ENCODE assay signal across 8 cellular contexts in the genomic region with DNA sequence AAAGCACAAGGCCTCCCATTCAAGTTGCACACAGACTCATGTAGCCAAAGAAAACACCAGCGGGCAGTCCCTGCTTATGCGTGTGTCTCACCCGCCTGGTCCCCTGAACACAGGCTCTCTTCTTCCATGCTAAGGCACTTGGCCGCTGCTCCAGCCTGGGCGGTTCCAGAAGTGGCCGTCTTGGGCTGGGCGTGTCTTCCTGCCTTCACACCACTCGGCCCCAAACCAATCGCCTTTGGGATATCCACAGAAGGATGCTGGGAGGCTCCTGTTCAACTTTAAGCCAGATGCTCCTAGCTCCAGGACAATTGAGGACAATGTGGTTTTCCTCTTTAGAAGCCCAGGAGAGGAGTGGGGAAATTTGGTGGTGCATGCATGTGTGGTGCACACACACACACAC. TPM values are rescaled to one million over a fixed set of nuclear protein-coding genes. Genes with fewer than 3 reads are reported as not detected.
DNase-seq lines count a peak whose midpoint lies in the region; ATAC-seq and TF ChIP-seq lines count a peak whose summit lies in the region.

No MANE protein-coding gene starts in this region.

- in situ Hi-C loops in GM13976 (cut with MboI; ENCODE audit: low sequenced_read_pairs, unreplicated experiment) = no loop called here

- H3K9me3 ChIP-seq in WERI-Rb-1 (ENCODE audit: severe bottlenecking) = peaks cover 2% of the 10 kb centered on the region

- intact Hi-C loops in Right ventricle myocardium superior (cut with DNase I) = no loop called here

- H3K27ac ChIP-seq in WERI-Rb-1 = no peak overlapping the region

- no peaks in the 10 kb centered on the region for H3K27me3 ChIP-seq in WERI-Rb-1 (ENCODE audit: insufficient read depth, low read depth, severe bottlenecking)

- DNase-seq in WERI-Rb-1 (peak; percentile 28), Right ventricle myocardium superior (peak; percentile 88), smooth muscle cell of the brain vasculature (ENCODE audit: low read depth, low spot score) (peak; percentile 76), NCI-H2107 (lab: John Stamatoyannopoulos, UW) (no peak), Kasumi-1 (lab: John Stamatoyannopoulos, UW) (no peak), GM13976 (ENCODE audit: low spot score) (no peak), left lobe of liver (ENCODE audit: low spot score) (no peak)

- H3K36me3 ChIP-seq in WERI-Rb-1 = peaks cover 8% of the 10 kb centered on the region

- TF ChIP-seq CTCF in WERI-Rb-1 (IDR thresholded peaks at IDR 0.05; ENCODE audit: low read depth, low read length) (no peak), GM13976 (IDR thresholded peaks at IDR 0.05; ENCODE audit: borderline replicate concordance, control extremely low read depth, extremely low read depth, insufficient read depth, missing control alignments) (no peak)

- H3K4me3 ChIP-seq in WERI-Rb-1 (ENCODE audit: low read depth, low read length) = no peak overlapping the region

- ATAC-seq in GM21619 (IDR thresholded peaks at IDR 0.05; ENCODE audit: unreplicated experiment) (peak; percentile 12), Right ventricle myocardium superior (ENCODE audit: poor library complexity) (peak; percentile 23), left lobe of liver (no peak)

RNA-seq across cellular contexts. Expression of a gene that starts 2.2 kb away (rescaled TPM):
- total RNA-seq in Right ventricle myocardium superior (12.7 TPM), left lobe of liver (170 TPM)

RNA-seq across cellular contexts. Expression of a gene that starts 53.0 kb away (rescaled TPM):
- total RNA-seq in Right ventricle myocardium superior (1,120 TPM), left lobe of liver (436 TPM)

Comparison
In these comparisons a context has a peak if more than half of its experiments do, and no peak if none do; other contexts are left out.
1. DNase-seq: peak in WERI-Rb-1 (single experiment), Right ventricle myocardium superior (single experiment) and smooth muscle cell of the brain vasculature (single experiment); none in NCI-H2107 (single experiment), Kasumi-1 (0 of 2), GM13976 (single experiment) and left lobe of liver (single experiment).
2. RNA of a gene that starts 2.2 kb away (total RNA-seq): 170 TPM in left lobe of liver (single experiment); 12.7 TPM in Right ventricle myocardium superior (single experiment); every median in the first group is over 10 times any median in the second.